Comparison of ENCODE assay signal across 2 cellular contexts in genomic region chr6:74605942-74606341, GRCh38.
TF ChIP-seq lines count a peak whose summit lies in the region.

No MANE protein-coding gene starts in this region.

TF ChIP-seq in A549, 52 proteins besides CTCF, POLR2A, EP300 and RAD21 (continued from another document):
- peak in 1 of 2 experiments; percentile 22; a peak in 1 of 4 replicates for TF ChIP-seq CEBPB (IDR thresholded peaks at IDR 0.05)

TF ChIP-seq in IMR-90, 13 proteins besides CTCF, POLR2A, EP300 and RAD21 (continued from another document):
- TF ChIP-seq FOS (IDR thresholded peaks at IDR 0.05; ENCODE audit: low read depth, low read length) (no peak), MXI1 (IDR thresholded peaks at IDR 0.05; ENCODE audit: borderline replicate concordance, low read depth, low read length) (no peak), CEBPB (IDR thresholded peaks at IDR 0.05; ENCODE audit: low read depth, low read length) (no peak)
- TF ChIP-seq, protein P1, sequence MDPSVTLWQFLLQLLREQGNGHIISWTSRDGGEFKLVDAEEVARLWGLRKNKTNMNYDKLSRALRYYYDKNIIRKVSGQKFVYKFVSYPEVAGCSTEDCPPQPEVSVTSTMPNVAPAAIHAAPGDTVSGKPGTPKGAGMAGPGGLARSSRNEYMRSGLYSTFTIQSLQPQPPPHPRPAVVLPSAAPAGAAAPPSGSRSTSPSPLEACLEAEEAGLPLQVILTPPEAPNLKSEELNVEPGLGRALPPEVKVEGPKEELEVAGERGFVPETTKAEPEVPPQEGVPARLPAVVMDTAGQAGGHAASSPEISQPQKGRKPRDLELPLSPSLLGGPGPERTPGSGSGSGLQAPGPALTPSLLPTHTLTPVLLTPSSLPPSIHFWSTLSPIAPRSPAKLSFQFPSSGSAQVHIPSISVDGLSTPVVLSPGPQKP (IDR thresholded peaks at IDR 0.05; ENCODE audit: borderline replicate concordance, low read depth, low read length): no peak
